32 cellular contexts compared by ENCODE assay signal in the genomic region with DNA sequence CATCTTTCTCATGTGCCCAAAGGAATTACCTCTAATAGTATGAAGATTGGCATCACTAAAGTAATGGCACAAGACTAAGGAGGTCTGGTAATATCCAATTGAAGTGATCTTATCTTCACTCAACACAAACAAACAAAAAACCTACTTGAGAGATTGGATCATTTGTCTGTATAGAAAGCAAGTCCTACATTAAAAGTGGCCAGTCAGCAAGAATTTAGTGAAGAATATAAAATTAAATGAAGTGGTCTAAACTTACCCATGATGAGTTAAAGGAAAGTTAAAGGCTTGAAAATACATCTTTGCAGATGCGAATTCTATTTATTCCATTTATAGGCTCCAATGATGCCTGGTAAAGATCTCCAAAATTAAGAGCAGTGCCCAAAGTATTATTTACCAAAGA.
"Had no signal": no experiment of that assay in that cellular context is flagged by ENCODE, and none has a peak within 500 bp of the region (broad histone marks: within the 10 kb centered on the region; RNA-seq: fewer than 3 reads in every experiment).

No MANE protein-coding gene starts in this region.

- DNase-seq: naive thymus-derived CD4-positive, alpha-beta T cell; natural killer cell; occipital lobe; ovary; posterior cingulate gyrus; psoas muscle; right cardiac atrium; spleen; stimulated activated CD4-positive, alpha-beta T cell treated with anti-CD3 and anti-CD28 coated beads, Interleukin-12 subunit alpha, Interleukin-12 subunit beta, amount 100 ng/mL, for 4 hours; stimulated activated CD4-positive, alpha-beta T cell treated with anti-CD3 and anti-CD28 coated beads, Interleukin-1b, Interleukin-23, amount 100 ng/mL, for 48 hours; stimulated activated CD4-positive, alpha-beta T cell treated with anti-CD3 and anti-CD28 coated beads, Interleukin-4, amount 100 ng/mL, for 1 hour; stimulated activated CD4-positive, alpha-beta T cell treated with anti-CD3 and anti-CD28 coated beads, Interleukin-4, amount 100 ng/mL, for 4 hours; stimulated activated CD8-positive, alpha-beta memory T cell treated with anti-CD3 and anti-CD28 coated beads, Interleukin-4, amount 100 ng/mL, for 48 hours; stimulated activated naive CD4-positive, alpha-beta T cell; stimulated activated naive CD8-positive, alpha-beta T cell treated with anti-CD3 and anti-CD28 coated beads, Interleukin-15, amount 100 ng/mL, for 72 hours; stimulated activated naive CD8-positive, alpha-beta T cell treated with anti-CD3 and anti-CD28 coated beads, Interleukin-15, Interleukin-2, amounts not matched to agents 100 U/mL and 50 U/mL, for 24 hours; substantia nigra; testis; thyroid gland; transverse colon; upper lobe of right lung; uterus had no signal

- H3K4me1 Mint-ChIP-seq: naive thymus-derived CD4-positive, alpha-beta T cell; natural killer cell; neural progenitor cell; stimulated activated memory B cell treated with anti-CD40 and anti-IgM and Interleukin-4, amounts not matched to agents 10 μg/mL and 1 μg/mL and 100 μg/mL, for 72 hours; stimulated activated naive CD8-positive, alpha-beta T cell treated with anti-CD3 and anti-CD28 coated beads, Interleukin-15, amount 100 ng/mL, for 72 hours had no signal

- H2AFZ ChIP-seq: neural progenitor cell, parathyroid adenoma had no signal

- H3K4me1 ChIP-seq: neural progenitor cell, psoas muscle, spleen, suprapubic skin, testis, upper lobe of right lung, uterus had no signal

- H3K4me3 Mint-ChIP-seq: naive thymus-derived CD4-positive, alpha-beta T cell; natural killer cell; nephron; neural progenitor cell; stimulated activated memory B cell treated with anti-CD40 and anti-IgM and Interleukin-4, amounts not matched to agents 10 μg/mL and 1 μg/mL and 100 μg/mL, for 72 hours; stimulated activated naive CD8-positive, alpha-beta T cell treated with anti-CD3 and anti-CD28 coated beads, Interleukin-15, amount 100 ng/mL, for 72 hours; type B pancreatic cell had no signal

- H3K36me3 ChIP-seq: neural progenitor cell, ovary, spleen, suprapubic skin, thyroid gland, transverse colon, upper lobe of right lung, uterus had no signal

- H3K36me3 Mint-ChIP-seq: naive thymus-derived CD4-positive, alpha-beta T cell; natural killer cell; neural progenitor cell; stimulated activated memory B cell treated with anti-CD40 and anti-IgM and Interleukin-4, amounts not matched to agents 10 μg/mL and 1 μg/mL and 100 μg/mL, for 72 hours; type B pancreatic cell had no signal

- H3K4me2 ChIP-seq: neural progenitor cell, smooth muscle cell had no signal

- H3K9me3 ChIP-seq: ovary, psoas muscle, suprapubic skin, testis, thyroid gland, transverse colon, upper lobe of right lung, uterus had no signal

- H3K79me2 ChIP-seq: parathyroid adenoma had no signal

- H3K27me3 Mint-ChIP-seq: progenitor cell of endocrine pancreas; stimulated activated memory B cell treated with anti-CD40 and anti-IgM and Interleukin-4, amounts not matched to agents 10 μg/mL and 1 μg/mL and 100 μg/mL, for 72 hours; stimulated activated naive CD8-positive, alpha-beta T cell treated with anti-CD3 and anti-CD28 coated beads, Interleukin-15, amount 100 ng/mL, for 72 hours; type B pancreatic cell had no signal

- H3K4me3 ChIP-seq: neural progenitor cell, ovary, psoas muscle, skin epidermis, smooth muscle cell, spleen, suprapubic skin, testis, thyroid gland, transverse colon, upper lobe of right lung, uterus had no signal

- H3K27ac Mint-ChIP-seq: naive thymus-derived CD4-positive, alpha-beta T cell; natural killer cell; neural progenitor cell; progenitor cell of endocrine pancreas; stimulated activated memory B cell treated with anti-CD40 and anti-IgM and Interleukin-4, amounts not matched to agents 10 μg/mL and 1 μg/mL and 100 μg/mL, for 72 hours; stimulated activated naive CD8-positive, alpha-beta T cell treated with anti-CD3 and anti-CD28 coated beads, Interleukin-15, amount 100 ng/mL, for 72 hours; type B pancreatic cell had no signal

- H3K27ac ChIP-seq: neural progenitor cell, ovary, parathyroid adenoma, psoas muscle, skin epidermis, spleen, suprapubic skin, testis, thyroid gland, transverse colon, upper lobe of right lung, uterus had no signal

- H3K9me3 Mint-ChIP-seq: natural killer cell; stimulated activated naive CD8-positive, alpha-beta T cell treated with anti-CD3 and anti-CD28 coated beads, Interleukin-15, amount 100 ng/mL, for 72 hours had no signal

- H3K27me3 ChIP-seq: neural progenitor cell, ovary, spleen, suprapubic skin, testis, thyroid gland, transverse colon, upper lobe of right lung, uterus had no signal

- ATAC-seq: naive thymus-derived CD4-positive, alpha-beta T cell; natural killer cell; psoas muscle; sciatic nerve; stimulated activated memory B cell treated with anti-CD40 and anti-IgM and Interleukin-4, amounts not matched to agents 10 μg/mL and 1 μg/mL and 100 μg/mL, for 72 hours; stimulated activated naive CD8-positive, alpha-beta T cell treated with anti-CD3 and anti-CD28 coated beads, Interleukin-15, amount 100 ng/mL, for 72 hours; stimulated activated naive CD8-positive, alpha-beta T cell treated with anti-CD3 and anti-CD28 coated beads, Interleukin-15, Interleukin-2, amounts not matched to agents 100 U/mL and 50 U/mL, for 24 hours; upper lobe of right lung had no signal
